Comparison of ENCODE assay signal across 16 cellular contexts in genomic region chr19:12224676-12225075, GRCh38.
DNase-seq lines count a peak whose midpoint lies in the region; ATAC-seq and TF ChIP-seq lines count a peak whose summit lies in the region.
"Had no signal": no experiment of that assay in that cellular context is flagged by ENCODE, and none has a peak within 500 bp of the region (broad histone marks: within the 10 kb centered on the region; RNA-seq: fewer than 3 reads in every experiment).

No MANE protein-coding gene starts in this region.

- no peak for ATAC-seq in HG03025 (IDR thresholded peaks at IDR 0.05; ENCODE audit: low FRiP score, unreplicated experiment)
- no peak for ATAC-seq in GM21526 (IDR thresholded peaks at IDR 0.05; ENCODE audit: low FRiP score, unreplicated experiment)
- ATAC-seq in GM21423 (IDR thresholded peaks at IDR 0.05; ENCODE audit: unreplicated experiment): no peak
- ATAC-seq: A549; CD8-positive, alpha-beta T cell had no signal

- H3K4me1 Mint-ChIP-seq in neural crest cell: no peaks in the 10 kb centered on the region
- H3K4me1 Mint-ChIP-seq: CD14-positive monocyte, H9, IgD-negative memory B cell had no signal

- TF ChIP-seq CTCF in neural crest cell (conservative IDR thresholded peaks at IDR 0.05): no peak

- H3K27me3 Mint-ChIP-seq in neural crest cell (ENCODE audit: low read depth): no peaks in the 10 kb centered on the region
- H3K27me3 Mint-ChIP-seq: IgD-negative memory B cell had no signal

- H3K4me3 Mint-ChIP-seq in neural crest cell: no peak overlapping the region
- H3K4me3 Mint-ChIP-seq: CD14-positive monocyte; CD8-positive, alpha-beta T cell; H9; IgD-negative memory B cell had no signal

- H3K27ac Mint-ChIP-seq in neural crest cell (ENCODE audit: unreplicated experiment): peak overlapping the region; percentile 62
- H3K27ac Mint-ChIP-seq: CD14-positive monocyte; CD8-positive, alpha-beta T cell; H9; IgD-negative memory B cell had no signal

- H3K9me3 Mint-ChIP-seq in neural crest cell: peaks cover 22% of the 10 kb centered on the region
- H3K9me3 Mint-ChIP-seq: CD8-positive, alpha-beta T cell had no signal

- peaks cover 44% of the 10 kb centered on the region for H3K36me3 Mint-ChIP-seq in neural crest cell (ENCODE audit: low read depth)

- peak; percentile 16 for DNase-seq in RPMI7951 (ENCODE audit: low read depth)
- peak; percentile 24 for DNase-seq in glomerular visceral epithelial cell (ENCODE audit: extremely low spot score)
- no peak for DNase-seq in neural crest cell (ENCODE audit: low read depth, low spot score)
- DNase-seq: CD8-positive, alpha-beta T cell; COR-L47; DMS153; DMS79 treated with DMSO at 0.1 percent for 48 hours; GF-D8; GOT3; H9 had no signal
